Comparison of ENCODE assay signal across 11 cellular contexts in genomic region chr5:137619191-137619870, GRCh38.
DNase-seq lines count a peak whose midpoint lies in the region; ATAC-seq and TF ChIP-seq lines count a peak whose summit lies in the region.
"Had no signal": no experiment of that assay in that cellular context is flagged by ENCODE, and none has a peak within 500 bp of the region (broad histone marks: within the 10 kb centered on the region; RNA-seq: fewer than 3 reads in every experiment).

No MANE protein-coding gene starts in this region.

- H3K27me3 ChIP-seq in left lung, result no peaks in the 10 kb centered on the region

- H3K36me3 ChIP-seq in left lung, result no peaks in the 10 kb centered on the region

- in situ Hi-C loops in astrocyte of the cerebellum (cut with HindIII; ENCODE audit: low sequenced_read_pairs), result no loop called here

- peaks cover 0 to 6% of the 10 kb centered on the region in 2 donors for H3K4me1 ChIP-seq in left lung

- no peak overlapping the region for H3K4me3 ChIP-seq in astrocyte of the cerebellum (ENCODE audit: low read depth, low read length)
- H3K4me3 ChIP-seq in left lung, result no peak overlapping the region
- H3K4me3 ChIP-seq: mucosa of descending colon had no signal

- ATAC-seq in left lung (peak; percentile 69), HG02938 (IDR thresholded peaks at IDR 0.05; ENCODE audit: unreplicated experiment) (no peak), GM18867 (IDR thresholded peaks at IDR 0.05; ENCODE audit: unreplicated experiment) (no peak)
- ATAC-seq in effector memory CD8-positive, alpha-beta T cell (replicated peaks), result no peak
- ATAC-seq: activated naive CD8-positive, alpha-beta T cell treated with anti-CD3 and anti-CD28 coated beads, Interleukin-2, amount 50 U/mL, for 24 hours; mucosa of descending colon had no signal

- no peaks in the 10 kb centered on the region for H3K36me3 Mint-ChIP-seq in effector memory CD8-positive, alpha-beta T cell (ENCODE audit: insufficient read depth)

- intact Hi-C loops in left lung (cut with DNase I), result no loop called here

- TF ChIP-seq CTCF in astrocyte of the cerebellum (IDR thresholded peaks at IDR 0.05; ENCODE audit: low read depth, low read length, missing control alignments) (no peak), left lung (IDR thresholded peaks at IDR 0.05) (no peak), GM20000 (IDR thresholded peaks at IDR 0.05; ENCODE audit: extremely low read depth, missing control alignments) (no peak)

- DNase-seq in AG08395 (ENCODE audit: low spot score) (peak; percentile 87), NCI-H1694 (lab: John Stamatoyannopoulos, UW) (peak; percentile 77), astrocyte of the cerebellum (ENCODE audit: low read depth) (peak; percentile 86), left lung (peak; percentile 46 to 60), GM20000 (ENCODE audit: low spot score) (no peak)
- no peak for DNase-seq in effector memory CD8-positive, alpha-beta T cell
- DNase-seq: activated naive CD8-positive, alpha-beta T cell treated with anti-CD3 and anti-CD28 coated beads, Interleukin-2, amount 50 U/mL, for 24 hours had no signal

- no peaks in the 10 kb centered on the region for H3K9me3 ChIP-seq in left lung
- H3K9me3 ChIP-seq: mucosa of descending colon had no signal

- H3K4me1 Mint-ChIP-seq in effector memory CD8-positive, alpha-beta T cell (ENCODE audit: low read depth in 2 of 2), result no peaks in the 10 kb centered on the region
- H3K4me1 Mint-ChIP-seq: activated naive CD8-positive, alpha-beta T cell treated with anti-CD3 and anti-CD28 coated beads, Interleukin-2, amount 50 U/mL, for 24 hours had no signal

- H3K4me3 Mint-ChIP-seq in effector memory CD8-positive, alpha-beta T cell, result no peak overlapping the region
- H3K4me3 Mint-ChIP-seq: activated naive CD8-positive, alpha-beta T cell treated with anti-CD3 and anti-CD28 coated beads, Interleukin-2, amount 50 U/mL, for 24 hours; stimulated activated naive CD8-positive, alpha-beta T cell treated with anti-CD3 and anti-CD28 coated beads, Interleukin-15, Interleukin-2, amounts not matched to agents 100 ng/mL and 50 ng/mL, for 24 hours had no signal

- H3K27ac ChIP-seq in left lung, result peak overlapping the region; percentile 41 to 63

- H3K9me3 Mint-ChIP-seq in effector memory CD8-positive, alpha-beta T cell, result no peaks in the 10 kb centered on the region
- H3K9me3 Mint-ChIP-seq: activated naive CD8-positive, alpha-beta T cell treated with anti-CD3 and anti-CD28 coated beads, Interleukin-2, amount 50 U/mL, for 24 hours; stimulated activated naive CD8-positive, alpha-beta T cell treated with anti-CD3 and anti-CD28 coated beads, Interleukin-15, Interleukin-2, amounts not matched to agents 100 ng/mL and 50 ng/mL, for 24 hours had no signal

- no peak overlapping the region for H3K27ac Mint-ChIP-seq in effector memory CD8-positive, alpha-beta T cell
- H3K27ac Mint-ChIP-seq: activated naive CD8-positive, alpha-beta T cell treated with anti-CD3 and anti-CD28 coated beads, Interleukin-2, amount 50 U/mL, for 24 hours; stimulated activated naive CD8-positive, alpha-beta T cell treated with anti-CD3 and anti-CD28 coated beads, Interleukin-15, Interleukin-2, amounts not matched to agents 100 ng/mL and 50 ng/mL, for 24 hours had no signal

- no peaks in the 10 kb centered on the region for H3K27me3 Mint-ChIP-seq in effector memory CD8-positive, alpha-beta T cell
- H3K27me3 Mint-ChIP-seq: activated naive CD8-positive, alpha-beta T cell treated with anti-CD3 and anti-CD28 coated beads, Interleukin-2, amount 50 U/mL, for 24 hours; stimulated activated naive CD8-positive, alpha-beta T cell treated with anti-CD3 and anti-CD28 coated beads, Interleukin-15, Interleukin-2, amounts not matched to agents 100 ng/mL and 50 ng/mL, for 24 hours had no signal

Comparison
In these comparisons a context has a peak if more than half of its experiments do, and no peak if none do; other contexts are left out.
1. DNase-seq: peak in AG08395 (single experiment), NCI-H1694 (single experiment), astrocyte of the cerebellum (single experiment) and left lung (2 of 2); none in GM20000 (single experiment) and effector memory CD8-positive, alpha-beta T cell (0 of 3).